14 cellular contexts compared by ENCODE assay signal in genomic region chr12:66393890-66394289, GRCh38.
DNase-seq lines count a peak whose midpoint lies in the region; ATAC-seq and TF ChIP-seq lines count a peak whose summit lies in the region.
"Had no signal": no experiment of that assay in that cellular context is flagged by ENCODE, and none has a peak within 500 bp of the region (broad histone marks: within the 10 kb centered on the region; RNA-seq: fewer than 3 reads in every experiment).

No MANE protein-coding gene starts in this region.

- H3K4me3 Mint-ChIP-seq in activated CD4-positive, alpha-beta T cell treated with anti-CD3 and anti-CD28 coated beads, Interleukin-2, amount 10 ng/mL, durations not matched to agents 7 days and 5 days = no peak overlapping the region
- H3K4me3 Mint-ChIP-seq in activated CD8-positive, alpha-beta T cell treated with anti-CD3 and anti-CD28 coated beads, Interleukin-2, amount 10 ng/mL, durations not matched to agents 7 days and 5 days = peak overlapping the region; percentile 22

- H3K9ac ChIP-seq in DND-41 (ENCODE audit: low read depth, low read length) (no peak overlapping the region), mesenchymal stem cell (ENCODE audit: low read length) (no peak overlapping the region)

- H3K4ac ChIP-seq in mesenchymal stem cell (ENCODE audit: low read depth in 1 of 2, low read length in 2 of 2) = no peak overlapping the region

- peaks cover 30% of the 10 kb centered on the region for H3K27me3 Mint-ChIP-seq in activated CD4-positive, alpha-beta T cell treated with anti-CD3 and anti-CD28 coated beads, Interleukin-2, amount 10 ng/mL, durations not matched to agents 7 days and 5 days
- peaks cover 29% of the 10 kb centered on the region for H3K27me3 Mint-ChIP-seq in activated CD8-positive, alpha-beta T cell treated with anti-CD3 and anti-CD28 coated beads, Interleukin-2, amount 10 ng/mL, durations not matched to agents 7 days and 5 days (ENCODE audit: low read depth)

- H3K27ac ChIP-seq in DND-41 (ENCODE audit: low read length) (no peak overlapping the region), mesenchymal stem cell (ENCODE audit: low read length, poor library complexity, severe bottlenecking) (no peak overlapping the region)
- H3K27ac ChIP-seq: C4-2B had no signal

- H2AFZ ChIP-seq in DND-41 (ENCODE audit: low read depth, low read length) (no peak overlapping the region), mesenchymal stem cell (ENCODE audit: low read depth, low read length) (no peak overlapping the region)

- H3K79me1 ChIP-seq in mesenchymal stem cell (replicated peaks; ENCODE audit: low read length, poor library complexity, severe bottlenecking) = no peaks in the 10 kb centered on the region

- CTCF ChIA-PET in activated CD4-positive, alpha-beta T cell treated with anti-CD3 and anti-CD28 coated beads, Interleukin-2, amount 10 ng/mL, durations not matched to agents 7 days and 5 days (lab: Charles Lee) = interaction anchor here (1.3 kb wide), 1 partner anchor 125 kb away, joined by 4 read pairs; no protein-coding TSS in a partner anchor
- CTCF ChIA-PET in activated CD8-positive, alpha-beta T cell treated with anti-CD3 and anti-CD28 coated beads, Interleukin-2, amount 10 ng/mL, durations not matched to agents 7 days and 5 days (lab: Charles Lee) = interaction anchor here (1.0 to 2.3 kb wide), 4 partner anchors 12 to 124 kb away, joined by 3 to 11 read pairs (median 6); no protein-coding TSS in a partner anchor

- peak; percentile 94 for ATAC-seq in DND-41 (ENCODE audit: insufficient read depth, low read depth)
- ATAC-seq in activated CD8-positive, alpha-beta T cell treated with anti-CD3 and anti-CD28 coated beads, Interleukin-2, amount 10 ng/mL, durations not matched to agents 7 days and 5 days = peak; percentile 85

- H3K4me1 ChIP-seq in DND-41 (ENCODE audit: insufficient read depth, low read length) = peaks cover 12% of the 10 kb centered on the region
- peaks cover 4% of the 10 kb centered on the region for H3K4me1 ChIP-seq in mesenchymal stem cell (ENCODE audit: control insufficient read depth, insufficient read depth, low read depth, low read length)

- H3K4me2 ChIP-seq in DND-41 (ENCODE audit: insufficient read depth, low read length) (no peak overlapping the region), mesenchymal stem cell (ENCODE audit: low read length, poor library complexity, severe bottlenecking) (no peak overlapping the region)

- no peak overlapping the region for H4K91ac ChIP-seq in mesenchymal stem cell (ENCODE audit: low read length)

- no peak overlapping the region for H3K23ac ChIP-seq in mesenchymal stem cell (ENCODE audit: low read length in 2 of 2)

- H2AK5ac ChIP-seq in mesenchymal stem cell (ENCODE audit: low read length, severe bottlenecking) = peak overlapping the region; percentile 58

- H2BK120ac ChIP-seq in mesenchymal stem cell (ENCODE audit: low read depth, low read length) = no peak overlapping the region

- H3K36me3 ChIP-seq in DND-41 (ENCODE audit: insufficient read depth, low read length) (no peaks in the 10 kb centered on the region), mesenchymal stem cell (ENCODE audit: control insufficient read depth in 1 of 2, insufficient read depth in 2 of 2, low read depth in 1 of 2, low read length in 2 of 2) (no peaks in the 10 kb centered on the region)

- no peak overlapping the region for H2BK5ac ChIP-seq in mesenchymal stem cell (ENCODE audit: low read depth, low read length, poor library complexity, severe bottlenecking)

- no peak overlapping the region for H3K18ac ChIP-seq in mesenchymal stem cell (ENCODE audit: low read depth in 1 of 2, low read length in 2 of 2)

- peaks cover 16% of the 10 kb centered on the region for H3K27me3 ChIP-seq in DND-41 (ENCODE audit: insufficient read depth, low read length, poor library complexity)
- H3K27me3 ChIP-seq in mesenchymal stem cell (ENCODE audit: control insufficient read depth in 1 of 2, insufficient read depth in 1 of 2, low read length in 2 of 2) = peaks cover 0 to 2% of the 10 kb centered on the region in 2 experiments

- no peaks in the 10 kb centered on the region for H4K20me1 ChIP-seq in DND-41 (ENCODE audit: insufficient read depth, low read length)

- no peak overlapping the region for H3K14ac ChIP-seq in mesenchymal stem cell (ENCODE audit: low read length in 2 of 2)

- H4K8ac ChIP-seq in mesenchymal stem cell (ENCODE audit: low read length) = no peak overlapping the region

- peaks cover 19% of the 10 kb centered on the region for H3K4me1 Mint-ChIP-seq in activated CD4-positive, alpha-beta T cell treated with anti-CD3 and anti-CD28 coated beads, Interleukin-2, amount 10 ng/mL, durations not matched to agents 7 days and 5 days
- peaks cover 22% of the 10 kb centered on the region for H3K4me1 Mint-ChIP-seq in activated CD8-positive, alpha-beta T cell treated with anti-CD3 and anti-CD28 coated beads, Interleukin-2, amount 10 ng/mL, durations not matched to agents 7 days and 5 days (ENCODE audit: low read depth)

- H3K9me3 ChIP-seq in DND-41 (ENCODE audit: insufficient read depth, low read length, severe bottlenecking) (no peaks in the 10 kb centered on the region), mesenchymal stem cell (ENCODE audit: control insufficient read depth, low read length) (no peaks in the 10 kb centered on the region)

- H2BK12ac ChIP-seq in mesenchymal stem cell (ENCODE audit: low read length in 2 of 2) = no peak overlapping the region

- 59% methylated on average over 4 of the region's 5 CpGs for WGBS in mesenchymal stem cell

- H3K9me3 Mint-ChIP-seq in activated CD4-positive, alpha-beta T cell treated with anti-CD3 and anti-CD28 coated beads, Interleukin-2, amount 10 ng/mL, durations not matched to agents 7 days and 5 days = no peaks in the 10 kb centered on the region
- no peaks in the 10 kb centered on the region for H3K9me3 Mint-ChIP-seq in activated CD8-positive, alpha-beta T cell treated with anti-CD3 and anti-CD28 coated beads, Interleukin-2, amount 10 ng/mL, durations not matched to agents 7 days and 5 days (ENCODE audit: insufficient read depth)

- H3K4me3 ChIP-seq in DND-41 (ENCODE audit: low read depth in 1 of 2, low read length in 2 of 2) (no peak overlapping the region), mesenchymal stem cell (ENCODE audit: insufficient read depth in 1 of 2, low read depth in 1 of 2, low read length in 2 of 2) (no peak overlapping the region)

- H3K27ac Mint-ChIP-seq in activated CD4-positive, alpha-beta T cell treated with anti-CD3 and anti-CD28 coated beads, Interleukin-2, amount 10 ng/mL, durations not matched to agents 7 days and 5 days = no peak overlapping the region
- peak overlapping the region; percentile 44 for H3K27ac Mint-ChIP-seq in activated CD8-positive, alpha-beta T cell treated with anti-CD3 and anti-CD28 coated beads, Interleukin-2, amount 10 ng/mL, durations not matched to agents 7 days and 5 days

- no peaks in the 10 kb centered on the region for H3K36me3 Mint-ChIP-seq in activated CD4-positive, alpha-beta T cell treated with anti-CD3 and anti-CD28 coated beads, Interleukin-2, amount 10 ng/mL, durations not matched to agents 7 days and 5 days (ENCODE audit: low read depth)
- no peaks in the 10 kb centered on the region for H3K36me3 Mint-ChIP-seq in activated CD8-positive, alpha-beta T cell treated with anti-CD3 and anti-CD28 coated beads, Interleukin-2, amount 10 ng/mL, durations not matched to agents 7 days and 5 days (ENCODE audit: low read depth)

- H2BK15ac ChIP-seq in mesenchymal stem cell (ENCODE audit: low read depth, poor library complexity, severe bottlenecking) = no peak overlapping the region

- peak; percentile 16 for DNase-seq in activated CD4-positive, alpha-beta T cell treated with anti-CD3 and anti-CD28 coated beads, Interleukin-2, amount 10 ng/mL, durations not matched to agents 7 days and 5 days
- DNase-seq in activated CD4-positive, alpha-beta T cell treated with anti-CD3 and anti-CD28 coated beads for 4 hours = no peak
- DNase-seq in DND-41 (peak; percentile 10), mesenchymal stem cell (no peak), NCI-H2107 treated with DMSO at 0.1 percent for 48 hours (lab: John Stamatoyannopoulos, UW; ENCODE audit: unreplicated experiment) (no peak), GM19238 (ENCODE audit: insufficient read length, low spot score) (no peak)
- DNase-seq in activated CD8-positive, alpha-beta T cell treated with anti-CD3 and anti-CD28 coated beads, Interleukin-2, amount 10 ng/mL, durations not matched to agents 7 days and 5 days = peak; percentile 26
- no peak for DNase-seq in stimulated activated naive CD4-positive, alpha-beta T cell treated with Interleukin-2 at 50 U/mL for 16 hours (lab: John Stamatoyannopoulos, UW)
- DNase-seq: DMS79 treated with DMSO at 0.1 percent for 48 hours, GDM1, NCI-H1436 treated with DMSO at 0.1 percent for 48 hours, NCI-H2081 treated with DMSO at 0.1 percent for 48 hours, NCI-H345 had no signal

- H3K79me2 ChIP-seq in DND-41 (ENCODE audit: insufficient read depth, low read length) = no peaks in the 10 kb centered on the region

- POLR2A ChIA-PET in activated CD4-positive, alpha-beta T cell treated with anti-CD3 and anti-CD28 coated beads, Interleukin-2, amount 10 ng/mL, durations not matched to agents 7 days and 5 days (lab: Charles Lee) = no interaction called here
- POLR2A ChIA-PET in activated CD8-positive, alpha-beta T cell treated with anti-CD3 and anti-CD28 coated beads, Interleukin-2, amount 10 ng/mL, durations not matched to agents 7 days and 5 days (lab: Charles Lee) = interaction anchor here (0.6 kb wide), 1 partner anchor 35 kb away, joined by 3 read pairs; no protein-coding TSS in a partner anchor

- TF ChIP-seq CTCF in DND-41 (IDR thresholded peaks at IDR 0.05; ENCODE audit: borderline replicate concordance, extremely low read depth, low read length, poor library complexity, severe bottlenecking) = no peak

Comparison
In these comparisons a context has a peak if more than half of its experiments do, and no peak if none do; other contexts are left out.
1. DNase-seq: peak in activated CD4-positive, alpha-beta T cell treated with anti-CD3 and anti-CD28 coated beads, Interleukin-2, amount 10 ng/mL, durations not matched to agents 7 days and 5 days (single experiment), DND-41 (single experiment) and activated CD8-positive, alpha-beta T cell treated with anti-CD3 and anti-CD28 coated beads, Interleukin-2, amount 10 ng/mL, durations not matched to agents 7 days and 5 days (single experiment); none in activated CD4-positive, alpha-beta T cell treated with anti-CD3 and anti-CD28 coated beads for 4 hours (0 of 2), mesenchymal stem cell (single experiment), stimulated activated naive CD4-positive, alpha-beta T cell treated with Interleukin-2 at 50 U/mL for 16 hours (single experiment), NCI-H2107 treated with DMSO at 0.1 percent for 48 hours (single experiment) and GM19238 (single experiment).